ENCODE assay signal across 13 cellular contexts in genomic region chr1:171441278-171441677, GRCh38. TPM values are rescaled to one million over a fixed set of nuclear protein-coding genes. Genes with fewer than 3 reads are reported as not detected.
DNase-seq lines count a peak whose midpoint lies in the region; ATAC-seq and TF ChIP-seq lines count a peak whose summit lies in the region.
"Had no signal": no experiment of that assay in that cellular context is flagged by ENCODE, and none has a peak within 500 bp of the region (broad histone marks: within the 10 kb centered on the region; RNA-seq: fewer than 3 reads in every experiment).

No MANE protein-coding gene starts in this region.

- H3K27ac ChIP-seq in PC-9: no peak overlapping the region

- no TSS peak for BruUV-seq in PC-9 (replicated peaks; lab: Mats Ljungman, UMichigan)

- H3K9me2 ChIP-seq in PC-9 (ENCODE audit: insufficient read depth): no peaks in the 10 kb centered on the region

- POLR2A ChIA-PET in PC-9 (lab: Charles Lee; ENCODE audit: unreplicated experiment): no interaction called here

- no peaks in the 10 kb centered on the region for H3K9me3 ChIP-seq in PC-9 (ENCODE audit: insufficient read depth, low read depth)

- no peaks in the 10 kb centered on the region for H3F3A ChIP-seq in PC-9 (ENCODE audit: insufficient read depth, low read depth)

- ATAC-seq in esophagus mucosa (peak; percentile 65), HG02973 (IDR thresholded peaks at IDR 0.05; ENCODE audit: unreplicated experiment) (no peak), GM19023 (IDR thresholded peaks at IDR 0.05; ENCODE audit: unreplicated experiment) (no peak)
- ATAC-seq: natural killer cell, sciatic nerve had no signal

- H3K27me3 ChIP-seq in PC-9 (ENCODE audit: insufficient read depth, low read depth): no peaks in the 10 kb centered on the region

- no peak overlapping the region for H3K4me2 ChIP-seq in PC-9

- peak; percentile 94 for DNase-seq in ELR (ENCODE audit: low read depth)
- DNase-seq in PC-9: no peak
- DNase-seq in pulmonary artery endothelial cell (ENCODE audit: low read depth, low spot score): peak; percentile 20
- DNase-seq in activated naive CD4-positive, alpha-beta T cell treated with anti-CD3 and anti-CD28 coated beads, Interleukin-2, amount 50 U/mL, for 16 hours: no peak
- DNase-seq in NCI-H187 (lab: John Stamatoyannopoulos, UW): no peak
- DNase-seq: activated CD4-positive, alpha-beta T cell treated with anti-CD3 and anti-CD28 coated beads, Interleukin-2, amount 10 ng/mL, durations not matched to agents 24 days and 14 days; COR-L47; MM.1S; natural killer cell had no signal

- H3K4me3 ChIP-seq in PC-9: no peak overlapping the region

- intact Hi-C loops in PC-9 (cut with micrococcal nuclease; ENCODE audit: unreplicated experiment): no loop called here

- H3K36me3 ChIP-seq in PC-9 (ENCODE audit: low read depth): no peaks in the 10 kb centered on the region

- no peaks in the 10 kb centered on the region for H3K4me1 ChIP-seq in PC-9 (replicated peaks; ENCODE audit: insufficient read depth)

- no peak for TF ChIP-seq CTCF in PC-9 (conservative IDR thresholded peaks at IDR 0.05)

- CTCF ChIA-PET in PC-9 (lab: Charles Lee): interaction anchor here (0.6 kb wide), 1 partner anchor 44 kb away, joined by 3 read pairs; the partner anchor contains the start of gene PRRC2C

- no peaks in the 10 kb centered on the region for H3K79me2 ChIP-seq in PC-9 (ENCODE audit: low read depth)

- no peaks in the 10 kb centered on the region for H4K20me1 ChIP-seq in PC-9 (ENCODE audit: insufficient read depth)

- H2AFZ ChIP-seq in PC-9: 0 out of 2 replicates have a peak overlapping the region, but pooled peaks have one; percentile 4

RNA-seq across cellular contexts. Expression of gene PRRC2C, which starts 44.1 kb away (rescaled TPM):
- total RNA-seq in PC-9 (2021): 99.2 and 136 TPM in 2 replicates
- 120 TPM for total RNA-seq in esophagus mucosa
- 58.1 and 72.6 TPM in 2 replicates for total RNA-seq in pulmonary artery endothelial cell

Comparison
In these comparisons a context has a peak if more than half of its experiments do, and no peak if none do; other contexts are left out.
1. DNase-seq: peak in ELR (single experiment) and pulmonary artery endothelial cell (single experiment); none in PC-9 (0 of 2), activated naive CD4-positive, alpha-beta T cell treated with anti-CD3 and anti-CD28 coated beads, Interleukin-2, amount 50 U/mL, for 16 hours (single experiment) and NCI-H187 (0 of 2).